23 cellular contexts compared by ENCODE assay signal in genomic region chr2:44397447-44397846, GRCh38. TPM values are rescaled to one million over a fixed set of nuclear protein-coding genes. Genes with fewer than 3 reads are reported as not detected.
A peak's percentile ranks its signal among the peaks of the same experiment; 100 is the strongest.
DNase-seq lines count a peak whose midpoint lies in the region; ATAC-seq, FAIRE-seq and TF ChIP-seq lines count a peak whose summit lies in the region.
"Had no signal": no experiment of that assay in that cellular context is flagged by ENCODE, and none has a peak within 500 bp of the region (broad histone marks: within the 10 kb centered on the region; RNA-seq: fewer than 3 reads in every experiment).

No MANE protein-coding gene starts in this region.

- H3K4me2 ChIP-seq in SK-N-SH (no peak overlapping the region), K562 (ENCODE audit: insufficient read depth, low read length) (no peak overlapping the region), OCI-LY7 (ENCODE audit: low read length) (no peak overlapping the region)
- H3K4me2 ChIP-seq: KMS-11 had no signal

- TF ChIP-seq EP300 in SK-N-SH (IDR thresholded peaks at IDR 0.05; ENCODE audit: borderline replicate concordance in 1 of 2, low read depth in 1 of 2, low read length in 1 of 2), result no peak
- TF ChIP-seq EP300 in K562 (IDR thresholded peaks at IDR 0.05; ENCODE audit: low read length), result no peak

- no peak overlapping the region for H2AFZ ChIP-seq in SK-N-SH (ENCODE audit: low read depth)
- H2AFZ ChIP-seq in K562 (ENCODE audit: low read depth, low read length), result no peak overlapping the region
- H2AFZ ChIP-seq in OCI-LY7 (ENCODE audit: low read length), result no peak overlapping the region

- in situ Hi-C loops in K562 (cut with MboI), result no loop called here

- POLR2A ChIA-PET in SK-N-SH (lab: Yijun Ruan, JAX), result no interaction called here
- POLR2A ChIA-PET in K562 (lab: Yijun Ruan, JAX), result interaction anchor here (1.2 kb wide), 1 partner anchor 8 kb away, joined by 3 read pairs; no protein-coding TSS in a partner anchor
- POLR2A ChIA-PET in OCI-LY7 (lab: Charles Lee), result interaction anchor here (0.6 to 1.1 kb wide), 2 partner anchors 9 to 25 kb away, joined by 3 to 4 read pairs; no protein-coding TSS in a partner anchor

- BruUV-seq in K562 (replicated peaks; lab: Mats Ljungman, UMichigan) (no TSS peak), OCI-LY7 (replicated peaks; lab: Mats Ljungman, UMichigan) (no TSS peak)

- ATAC-seq in K562, result no peak
- ATAC-seq in effector memory CD8-positive, alpha-beta T cell (replicated peaks), result no peak
- ATAC-seq: Panc1 had no signal

- no peaks in the 10 kb centered on the region for H3K9me3 ChIP-seq in SK-N-SH
- no peaks in the 10 kb centered on the region for H3K9me3 ChIP-seq in K562 (replicated peaks; ENCODE audit: control insufficient read depth, insufficient read depth, low read depth, low read length)
- H3K9me3 ChIP-seq in OCI-LY7 (ENCODE audit: low read length), result no peaks in the 10 kb centered on the region

- H3K36me3 Mint-ChIP-seq in effector memory CD8-positive, alpha-beta T cell (ENCODE audit: insufficient read depth), result peaks cover 9% of the 10 kb centered on the region

- TF ChIP-seq POLR2A in K562 (conservative IDR thresholded peaks at IDR 0.05), result no peak

- H3K27me3 Mint-ChIP-seq in effector memory CD8-positive, alpha-beta T cell, result no peaks in the 10 kb centered on the region
- H3K27me3 Mint-ChIP-seq: B cell had no signal

- H3K79me2 ChIP-seq in SK-N-SH (ENCODE audit: insufficient read depth) (no peaks in the 10 kb centered on the region), K562 (ENCODE audit: control insufficient read depth, insufficient read depth, low read length) (no peaks in the 10 kb centered on the region), OCI-LY7 (ENCODE audit: insufficient read depth, low read depth, low read length) (no peaks in the 10 kb centered on the region)

- peak overlapping the region in 1 of 2 experiments; percentile 18; a peak in 1 of 4 replicates for H3K27ac ChIP-seq in SK-N-SH (ENCODE audit: low read depth in 2 of 2, low read length in 1 of 2)
- no peak overlapping the region for H3K27ac ChIP-seq in K562 (ENCODE audit: extremely low read depth, low read depth, low read length)
- H3K27ac ChIP-seq in coronary artery, result no peak overlapping the region
- H3K27ac ChIP-seq in OCI-LY7 (ENCODE audit: low read depth, low read length, poor library complexity, severe bottlenecking), result no peak overlapping the region
- H3K27ac ChIP-seq: KMS-11 had no signal

- H3K27me3 ChIP-seq in SK-N-SH (ENCODE audit: insufficient read depth), result no peaks in the 10 kb centered on the region
- no peaks in the 10 kb centered on the region for H3K27me3 ChIP-seq in K562 (ENCODE audit: control insufficient read depth in 2 of 2, insufficient read depth in 2 of 2, low read length in 2 of 2)

- FAIRE-seq in K562 (lab: Jason Lieb, UNC), result peak; percentile 32
- peak; percentile 38 for FAIRE-seq in islet of Langerhans (lab: Jason Lieb, UNC)
- FAIRE-seq: G401.6, H54, HTR-8/SVneo had no signal

- TF ChIP-seq CTCF in AG10803 (conservative IDR thresholded peaks at IDR 0.05; ENCODE audit: low read length), result no peak
- no peak for TF ChIP-seq CTCF in SK-N-SH (IDR thresholded peaks at IDR 0.05)
- TF ChIP-seq CTCF in K562 (IDR thresholded peaks at IDR 0.05 in 2 of 3, conservative IDR thresholded peaks at IDR 0.05 in 1 of 3; ENCODE audit: insufficient read depth in 2 of 3, low read depth in 1 of 3, low read length in 3 of 3), result no peak
- no peak for TF ChIP-seq CTCF in coronary artery (IDR thresholded peaks at IDR 0.05)
- no peak for TF ChIP-seq CTCF in OCI-LY7 (conservative IDR thresholded peaks at IDR 0.05; ENCODE audit: low read length)

- no peaks in the 10 kb centered on the region for H3F3A ChIP-seq in SK-N-SH (replicated peaks; ENCODE audit: insufficient read depth)

- 47% methylated on average over 4 of the region's 4 CpGs for WGBS in SK-N-SH (ENCODE audit: low lambda C conversion rate)
- 34% methylated on average over 4 of the region's 4 CpGs for WGBS in K562 (ENCODE audit: insufficient coverage, low coverage, missing lambda C conversion rate)

- H3K4me3 Mint-ChIP-seq in effector memory CD8-positive, alpha-beta T cell, result no peak overlapping the region
- H3K4me3 Mint-ChIP-seq: B cell, CD14-positive monocyte had no signal

- H3K4me3 ChIP-seq in AG10803 (ENCODE audit: low read length) (no peak overlapping the region), SK-N-SH (ENCODE audit: low read depth in 2 of 2, low read length in 1 of 2) (no peak overlapping the region), K562 (no peak overlapping the region), coronary artery (no peak overlapping the region), OCI-LY7 (ENCODE audit: low read depth, low read length, poor library complexity, severe bottlenecking) (no peak overlapping the region)

- no peaks in the 10 kb centered on the region for H3K9me1 ChIP-seq in K562 (ENCODE audit: control insufficient read depth, insufficient read depth, low read length)

- H3K9me2 ChIP-seq in SK-N-SH (no peaks in the 10 kb centered on the region), OCI-LY7 (ENCODE audit: insufficient read depth, low read length) (no peaks in the 10 kb centered on the region)

- intact Hi-C loops in K562 (cut with micrococcal nuclease) (loop anchor here (5.0 kb wide), 1 partner anchor 575 kb away; no protein-coding TSS in a partner anchor), posterior vena cava (cut with DNase I) (no loop called here), OCI-LY7 (cut with micrococcal nuclease; ENCODE audit: unreplicated experiment) (no loop called here)

- no peaks in the 10 kb centered on the region for H3K9me3 Mint-ChIP-seq in effector memory CD8-positive, alpha-beta T cell

- H3K4me1 Mint-ChIP-seq in effector memory CD8-positive, alpha-beta T cell (ENCODE audit: low read depth in 2 of 2), result no peaks in the 10 kb centered on the region
- H3K4me1 Mint-ChIP-seq: B cell, CD14-positive monocyte had no signal

- TF ChIP-seq RAD21 in SK-N-SH (IDR thresholded peaks at IDR 0.05; ENCODE audit: low read length), result no peak
- TF ChIP-seq RAD21 in K562 (CRISPR knock-in tag; conservative IDR thresholded peaks at IDR 0.05 in 1 of 2, IDR thresholded peaks at IDR 0.05 in 1 of 2), result no peak

- H3K27ac Mint-ChIP-seq in effector memory CD8-positive, alpha-beta T cell, result no peak overlapping the region
- H3K27ac Mint-ChIP-seq: B cell, CD14-positive monocyte had no signal

- no peaks in the 10 kb centered on the region for H4K20me1 ChIP-seq in SK-N-SH (ENCODE audit: insufficient read depth)
- no peaks in the 10 kb centered on the region for H4K20me1 ChIP-seq in K562 (replicated peaks; ENCODE audit: control insufficient read depth, insufficient read depth, low read length)
- H4K20me1 ChIP-seq in OCI-LY7 (ENCODE audit: insufficient read depth, low read length), result no peaks in the 10 kb centered on the region

- H3K9ac ChIP-seq in SK-N-SH (no peak overlapping the region), K562 (ENCODE audit: insufficient read depth in 1 of 2, low read depth in 2 of 2, low read length in 2 of 2) (no peak overlapping the region)
- H3K9ac ChIP-seq: KMS-11 had no signal

- CTCF ChIA-PET in SK-N-SH (lab: Yijun Ruan, JAX) (interaction anchor here (0.9 to 20.3 kb wide), 8 partner anchors 10 to 1188 kb away, joined by 3 to 299 read pairs (median 8); partner anchors contain the start of genes CAMKMT and PREPL), K562 (lab: Yijun Ruan, JAX; ENCODE audit: low intra/inter-chr PET ratio) (no interaction called here), OCI-LY7 (lab: Charles Lee; ENCODE audit: unreplicated experiment) (no interaction called here)

- peaks cover 0 to 8% of the 10 kb centered on the region in 2 experiments; a peak in 2 of 4 replicates for H3K4me1 ChIP-seq in SK-N-SH (ENCODE audit: control insufficient read depth in 1 of 2, insufficient read depth in 2 of 2, low read depth in 1 of 2, low read length in 1 of 2)
- no peaks in the 10 kb centered on the region for H3K4me1 ChIP-seq in K562 (replicated peaks in 1 of 2; ENCODE audit: control insufficient read depth in 2 of 2, insufficient read depth in 2 of 2, low read length in 2 of 2)
- H3K4me1 ChIP-seq in OCI-LY7 (ENCODE audit: insufficient read depth, low read length, poor library complexity, severe bottlenecking), result no peaks in the 10 kb centered on the region

- DNase-seq in AG10803 (ENCODE audit: low read depth), result peak; percentile 3
- no peak for DNase-seq in SK-N-SH
- DNase-seq in K562 (ENCODE audit: extremely low read depth in 1 of 4, low spot score in 3 of 4), result no peak
- DNase-seq in posterior vena cava (ENCODE audit: low spot score), result no peak
- DNase-seq in coronary artery (ENCODE audit: low spot score), result no peak
- DNase-seq in OCI-LY7 (ENCODE audit: low spot score), result no peak
- DNase-seq in effector memory CD8-positive, alpha-beta T cell, result no peak
- DNase-seq: 8988T, NCI-H1105, NCI-H146, NCI-H2029, NCI-H226, NCI-H510A treated with DMSO at 0.1 percent for 48 hours, NCI-H748 treated with DMSO at 0.1 percent for 48 hours, SIG-M5 had no signal

- H3K36me3 ChIP-seq in SK-N-SH (replicated peaks in 1 of 2; ENCODE audit: control insufficient read depth in 1 of 2, insufficient read depth in 2 of 2, low read length in 1 of 2) (no peaks in the 10 kb centered on the region), K562 (ENCODE audit: control insufficient read depth, insufficient read depth, low read length) (no peaks in the 10 kb centered on the region), OCI-LY7 (ENCODE audit: insufficient read depth, low read length) (no peaks in the 10 kb centered on the region)

RNA-seq across cellular contexts. Expression of gene CAMKMT, which starts 35.7 kb away (rescaled TPM):
- polyA plus RNA-seq in SK-N-SH (2012; rRNA removed), result 5.9 and 6.2 TPM in 2 replicates
- polyA plus RNA-seq in SK-N-SH (2012; cell fraction: cytosol; rRNA removed), result 7.7 and 9.8 TPM in 2 replicates
- 4.9 TPM in 2 replicates for polyA plus RNA-seq in SK-N-SH (2012; cell fraction: nucleus; rRNA removed)
- 22.9 and 51.6 TPM in 2 replicates for total RNA-seq in K562 (2011; cell fraction: chromatin; rRNA removed; ENCODE audit: low replicate concordance)
- total RNA-seq in K562 (2011; cell fraction: nucleolus; rRNA removed), result 16.5 and 18.6 TPM in 2 replicates
- 28.8 and 48.7 TPM in 2 replicates for total RNA-seq in K562 (2011; cell fraction: nucleoplasm; rRNA removed)
- 5.2 and 13.3 TPM in 2 replicates for total RNA-seq in K562 (2014; rRNA removed)
- 9.7 and 10.0 TPM in 2 replicates for total RNA-seq in K562 (2014; rRNA removed; fragmentation: Illumina TruSeq; extraction: Trizol)
- total RNA-seq in K562 (2015; rRNA removed; fragmentation: Illumina TruSeq; extraction: Trizol), result 6.6 and 7.4 TPM in 2 replicates
- total RNA-seq in K562 (2021), result 8.5 and 8.8 TPM in 2 replicates
- 8.7 and 15.3 TPM in 2 replicates for polyA plus RNA-seq in K562 (2011; rRNA removed)
- polyA plus RNA-seq in K562 (2011; cell fraction: cytosol; rRNA removed), result 2.9 and 7.0 TPM in 2 replicates
- polyA plus RNA-seq in K562 (2011; cell fraction: nucleus; rRNA removed), result 8.6 TPM in 2 replicates
- polyA plus RNA-seq in K562 (2012), result 6.3 and 7.5 TPM in 2 replicates
- 7.6 and 8.8 TPM in 2 replicates for polyA plus RNA-seq in K562 (2014; fragmentation: Illumina TruSeq; extraction: Trizol)
- 1 to 10 TPM; 1.6 to 1.8 TPM for polyA plus RNA-seq in K562 (2014; fragmentation: Nextera tagmentation; extraction: Ambion mirVana)
- polyA plus RNA-seq in K562 (2014; rRNA removed), result 7.3 and 8.6 TPM in 2 replicates
- 16.1 and 18.8 TPM in 2 replicates for polyA minus RNA-seq in K562 (2011; rRNA and poly(A)+ RNA removed)
- 5.5 and 6.3 TPM in 2 replicates for polyA minus RNA-seq in K562 (2011; cell fraction: cytosol; rRNA and poly(A)+ RNA removed)
- polyA minus RNA-seq in K562 (2011; cell fraction: nucleus; rRNA and poly(A)+ RNA removed), result 27.3 and 41.9 TPM in 2 replicates
- 10 to 100 TPM; 12.0 to 12.6 TPM for total RNA-seq in posterior vena cava
- total RNA-seq in OCI-LY7 (2014; rRNA removed; shearing (Covaris generic)), result 25.1 and 27.4 TPM in 2 replicates
- total RNA-seq in OCI-LY7 (2022), result 25.7 and 26.8 TPM in 2 replicates

RNA-seq across cellular contexts. Expression of gene PREPL, which starts 36.2 kb away (rescaled TPM):
- polyA plus RNA-seq in SK-N-SH (2012; rRNA removed), result 22.6 and 32.8 TPM in 2 replicates
- 35.2 and 40.2 TPM in 2 replicates for polyA plus RNA-seq in SK-N-SH (2012; cell fraction: cytosol; rRNA removed)
- 17.4 and 45.0 TPM in 2 replicates for polyA plus RNA-seq in SK-N-SH (2012; cell fraction: nucleus; rRNA removed)
- total RNA-seq in K562 (2011; cell fraction: chromatin; rRNA removed; ENCODE audit: low replicate concordance), result 31.9 and 111 TPM in 2 replicates
- 14.8 and 23.8 TPM in 2 replicates for total RNA-seq in K562 (2011; cell fraction: nucleolus; rRNA removed)
- total RNA-seq in K562 (2011; cell fraction: nucleoplasm; rRNA removed), result 47.1 and 80.1 TPM in 2 replicates
- total RNA-seq in K562 (2014; rRNA removed), result 19.7 and 24.1 TPM in 2 replicates
- total RNA-seq in K562 (2014; rRNA removed; fragmentation: Illumina TruSeq; extraction: Trizol), result 34.5 and 38.5 TPM in 2 replicates
- total RNA-seq in K562 (2015; rRNA removed; fragmentation: Illumina TruSeq; extraction: Trizol), result 25.3 and 26.9 TPM in 2 replicates
- total RNA-seq in K562 (2021), result 31.2 and 31.8 TPM in 2 replicates
- 48.0 and 58.9 TPM in 2 replicates for polyA plus RNA-seq in K562 (2011; rRNA removed)
- 9.4 and 20.7 TPM in 2 replicates for polyA plus RNA-seq in K562 (2011; cell fraction: cytosol; rRNA removed)
- polyA plus RNA-seq in K562 (2011; cell fraction: nucleus; rRNA removed), result 40.9 and 70.4 TPM in 2 replicates
- 19.6 and 40.4 TPM in 2 replicates for polyA plus RNA-seq in K562 (2012)
- polyA plus RNA-seq in K562 (2014; fragmentation: Illumina TruSeq; extraction: Trizol), result 32.5 and 42.4 TPM in 2 replicates
- 10 to 100 TPM; 11.6 to 27.2 TPM for polyA plus RNA-seq in K562 (2014; fragmentation: Nextera tagmentation; extraction: Ambion mirVana)
- 24.3 and 26.7 TPM in 2 replicates for polyA plus RNA-seq in K562 (2014; rRNA removed)
- 59.9 and 61.1 TPM in 2 replicates for polyA minus RNA-seq in K562 (2011; rRNA and poly(A)+ RNA removed)
- polyA minus RNA-seq in K562 (2011; cell fraction: cytosol; rRNA and poly(A)+ RNA removed), result 19.4 and 25.0 TPM in 2 replicates
- polyA minus RNA-seq in K562 (2011; cell fraction: nucleus; rRNA and poly(A)+ RNA removed), result 21.3 and 44.3 TPM in 2 replicates
- total RNA-seq in posterior vena cava, result 10 to 100 TPM; 46.6 to 73.1 TPM
- total RNA-seq in OCI-LY7 (2014; rRNA removed; shearing (Covaris generic)), result 27.5 and 28.2 TPM in 2 replicates
- total RNA-seq in OCI-LY7 (2022), result 39.0 and 40.6 TPM in 2 replicates
